In the genomic region with DNA sequence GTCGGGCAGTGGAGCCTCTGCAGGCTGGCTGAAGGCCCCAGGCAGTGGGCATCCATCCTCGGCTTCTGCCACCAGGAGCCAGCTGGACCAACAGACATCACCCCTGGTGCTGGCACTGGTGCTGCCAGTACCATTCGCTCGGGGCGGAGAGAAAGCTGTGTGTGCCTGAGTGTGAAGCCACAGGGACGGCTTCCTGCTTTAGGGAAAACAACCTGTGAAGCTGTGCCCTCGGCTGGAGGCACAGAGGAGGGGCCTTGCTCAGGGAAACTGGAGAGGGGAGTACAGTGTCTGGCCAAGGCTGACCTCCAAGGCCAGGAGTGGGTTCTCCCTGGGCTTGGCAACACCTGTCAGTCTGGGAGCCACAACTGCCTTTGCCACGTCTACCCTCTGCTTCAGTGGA, we compare ENCODE assay signal across 2 cellular contexts.
TF ChIP-seq lines count a peak whose summit lies in the region.

No MANE protein-coding gene starts in this region.

TF ChIP-seq in liver, 16 proteins besides CTCF, POLR2A, EP300 and RAD21:
- TF ChIP-seq RXRA (IDR thresholded peaks at IDR 0.05): peak in 1 of 2 donors; percentile 11
- TF ChIP-seq, protein P1, sequence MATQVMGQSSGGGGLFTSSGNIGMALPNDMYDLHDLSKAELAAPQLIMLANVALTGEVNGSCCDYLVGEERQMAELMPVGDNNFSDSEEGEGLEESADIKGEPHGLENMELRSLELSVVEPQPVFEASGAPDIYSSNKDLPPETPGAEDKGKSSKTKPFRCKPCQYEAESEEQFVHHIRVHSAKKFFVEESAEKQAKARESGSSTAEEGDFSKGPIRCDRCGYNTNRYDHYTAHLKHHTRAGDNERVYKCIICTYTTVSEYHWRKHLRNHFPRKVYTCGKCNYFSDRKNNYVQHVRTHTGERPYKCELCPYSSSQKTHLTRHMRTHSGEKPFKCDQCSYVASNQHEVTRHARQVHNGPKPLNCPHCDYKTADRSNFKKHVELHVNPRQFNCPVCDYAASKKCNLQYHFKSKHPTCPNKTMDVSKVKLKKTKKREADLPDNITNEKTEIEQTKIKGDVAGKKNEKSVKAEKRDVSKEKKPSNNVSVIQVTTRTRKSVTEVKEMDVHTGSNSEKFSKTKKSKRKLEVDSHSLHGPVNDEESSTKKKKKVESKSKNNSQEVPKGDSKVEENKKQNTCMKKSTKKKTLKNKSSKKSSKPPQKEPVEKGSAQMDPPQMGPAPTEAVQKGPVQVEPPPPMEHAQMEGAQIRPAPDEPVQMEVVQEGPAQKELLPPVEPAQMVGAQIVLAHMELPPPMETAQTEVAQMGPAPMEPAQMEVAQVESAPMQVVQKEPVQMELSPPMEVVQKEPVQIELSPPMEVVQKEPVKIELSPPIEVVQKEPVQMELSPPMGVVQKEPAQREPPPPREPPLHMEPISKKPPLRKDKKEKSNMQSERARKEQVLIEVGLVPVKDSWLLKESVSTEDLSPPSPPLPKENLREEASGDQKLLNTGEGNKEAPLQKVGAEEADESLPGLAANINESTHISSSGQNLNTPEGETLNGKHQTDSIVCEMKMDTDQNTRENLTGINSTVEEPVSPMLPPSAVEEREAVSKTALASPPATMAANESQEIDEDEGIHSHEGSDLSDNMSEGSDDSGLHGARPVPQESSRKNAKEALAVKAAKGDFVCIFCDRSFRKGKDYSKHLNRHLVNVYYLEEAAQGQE (IDR thresholded peaks at IDR 0.05): no peak

TF ChIP-seq in HepG2, 621 proteins besides CTCF, POLR2A, EP300 and RAD21:
- TF ChIP-seq NBN (conservative IDR thresholded peaks at IDR 0.05): no peak
- TF ChIP-seq ZNF616 (CRISPR knock-in tag; IDR thresholded peaks at IDR 0.05; ENCODE audit: low read depth): no peak
- TF ChIP-seq, protein P2, sequence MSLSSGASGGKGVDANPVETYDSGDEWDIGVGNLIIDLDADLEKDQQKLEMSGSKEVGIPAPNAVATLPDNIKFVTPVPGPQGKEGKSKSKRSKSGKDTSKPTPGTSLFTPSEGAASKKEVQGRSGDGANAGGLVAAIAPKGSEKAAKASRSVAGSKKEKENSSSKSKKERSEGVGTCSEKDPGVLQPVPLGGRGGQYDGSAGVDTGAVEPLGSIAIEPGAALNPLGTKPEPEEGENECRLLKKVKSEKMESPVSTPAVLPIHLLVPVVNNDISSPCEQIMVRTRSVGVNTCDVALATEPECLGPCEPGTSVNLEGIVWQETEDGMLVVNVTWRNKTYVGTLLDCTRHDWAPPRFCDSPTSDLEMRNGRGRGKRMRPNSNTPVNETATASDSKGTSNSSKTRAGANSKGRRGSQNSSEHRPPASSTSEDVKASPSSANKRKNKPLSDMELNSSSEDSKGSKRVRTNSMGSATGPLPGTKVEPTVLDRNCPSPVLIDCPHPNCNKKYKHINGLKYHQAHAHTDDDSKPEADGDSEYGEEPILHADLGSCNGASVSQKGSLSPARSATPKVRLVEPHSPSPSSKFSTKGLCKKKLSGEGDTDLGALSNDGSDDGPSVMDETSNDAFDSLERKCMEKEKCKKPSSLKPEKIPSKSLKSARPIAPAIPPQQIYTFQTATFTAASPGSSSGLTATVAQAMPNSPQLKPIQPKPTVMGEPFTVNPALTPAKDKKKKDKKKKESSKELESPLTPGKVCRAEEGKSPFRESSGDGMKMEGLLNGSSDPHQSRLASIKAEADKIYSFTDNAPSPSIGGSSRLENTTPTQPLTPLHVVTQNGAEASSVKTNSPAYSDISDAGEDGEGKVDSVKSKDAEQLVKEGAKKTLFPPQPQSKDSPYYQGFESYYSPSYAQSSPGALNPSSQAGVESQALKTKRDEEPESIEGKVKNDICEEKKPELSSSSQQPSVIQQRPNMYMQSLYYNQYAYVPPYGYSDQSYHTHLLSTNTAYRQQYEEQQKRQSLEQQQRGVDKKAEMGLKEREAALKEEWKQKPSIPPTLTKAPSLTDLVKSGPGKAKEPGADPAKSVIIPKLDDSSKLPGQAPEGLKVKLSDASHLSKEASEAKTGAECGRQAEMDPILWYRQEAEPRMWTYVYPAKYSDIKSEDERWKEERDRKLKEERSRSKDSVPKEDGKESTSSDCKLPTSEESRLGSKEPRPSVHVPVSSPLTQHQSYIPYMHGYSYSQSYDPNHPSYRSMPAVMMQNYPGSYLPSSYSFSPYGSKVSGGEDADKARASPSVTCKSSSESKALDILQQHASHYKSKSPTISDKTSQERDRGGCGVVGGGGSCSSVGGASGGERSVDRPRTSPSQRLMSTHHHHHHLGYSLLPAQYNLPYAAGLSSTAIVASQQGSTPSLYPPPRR (CRISPR knock-in tag; IDR thresholded peaks at IDR 0.05; ENCODE audit: borderline replicate concordance): no peak
- no peak for TF ChIP-seq PBX2 (CRISPR knock-in tag; IDR thresholded peaks at IDR 0.05)
- no peak for TF ChIP-seq ZNF607 (CRISPR knock-in tag; IDR thresholded peaks at IDR 0.05; ENCODE audit: borderline replicate concordance)
- TF ChIP-seq ZNF34 (CRISPR knock-in tag; IDR thresholded peaks at IDR 0.05; ENCODE audit: borderline replicate concordance): no peak
- no peak for TF ChIP-seq TCF7 (IDR thresholded peaks at IDR 0.05; ENCODE audit: low read depth)
- no peak for TF ChIP-seq TFDP2 (CRISPR knock-in tag; IDR thresholded peaks at IDR 0.05)
TF ChIP-seq in HepG2: peak in this region for 0.
